ENCODE assay signal across 9 cellular contexts in the genomic region with DNA sequence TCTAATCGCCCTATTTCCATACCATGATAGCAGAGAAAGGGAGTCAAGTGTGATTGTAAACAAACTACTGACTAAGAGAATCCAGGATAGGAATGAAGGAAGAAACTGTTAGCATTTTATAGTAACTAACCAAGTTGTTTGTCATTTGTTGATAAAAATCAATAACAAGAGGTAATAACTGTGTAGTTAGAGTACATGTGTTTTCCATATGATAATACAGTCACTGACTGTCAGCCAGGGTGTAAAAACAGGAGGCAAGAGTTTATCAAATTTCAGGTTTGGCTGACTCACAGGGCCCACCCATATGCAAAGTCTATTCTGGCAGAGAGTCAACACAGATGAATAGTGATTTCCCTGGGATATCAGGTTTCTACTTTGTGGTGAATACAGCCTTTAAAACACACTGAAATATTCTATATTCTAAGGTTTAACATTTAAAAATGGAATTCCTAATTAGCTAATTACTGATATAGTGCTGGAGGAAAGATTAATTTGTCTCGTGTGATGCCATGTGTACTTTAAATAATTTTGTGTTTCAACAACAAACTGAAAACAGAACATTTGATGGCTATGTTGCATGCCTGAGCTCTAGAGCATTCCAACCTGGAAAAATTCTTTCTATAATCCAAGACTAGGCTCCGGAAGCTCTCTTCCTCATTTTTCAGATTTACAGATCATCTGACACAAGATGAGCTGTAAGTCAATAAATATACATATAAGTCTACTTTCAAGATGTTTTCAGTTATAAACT. TPM values are rescaled to one million over a fixed set of nuclear protein-coding genes. Genes with fewer than 3 reads are reported as not detected.
DNase-seq lines count a peak whose midpoint lies in the region; ATAC-seq and TF ChIP-seq lines count a peak whose summit lies in the region.
"Had no signal": no experiment of that assay in that cellular context is flagged by ENCODE, and none has a peak within 500 bp of the region (broad histone marks: within the 10 kb centered on the region; RNA-seq: fewer than 3 reads in every experiment).

No MANE protein-coding gene starts in this region.

- intact Hi-C loops in MCF 10A (cut with micrococcal nuclease) (no loop called here), breast epithelium (cut with DNase I; ENCODE audit: low total_unique reads) (no loop called here)
- intact Hi-C loops in CD4-positive, alpha-beta T cell (cut with DNase I, micrococcal nuclease) = no loop called here

- no peaks in the 10 kb centered on the region for H3K9me3 Mint-ChIP-seq in MCF 10A (ENCODE audit: unreplicated experiment)
- no peaks in the 10 kb centered on the region for H3K9me3 Mint-ChIP-seq in CD4-positive, alpha-beta T cell

- no peak overlapping the region for H3K27ac ChIP-seq in breast epithelium
- no peak overlapping the region for H3K27ac ChIP-seq in CD4-positive, alpha-beta T cell (ENCODE audit: low read depth, low read length)
- H3K27ac ChIP-seq: upper lobe of left lung had no signal

- no TSS peak for BruUV-seq in MCF 10A (replicated peaks; lab: Mats Ljungman, UMichigan)

- H3K4me3 ChIP-seq in breast epithelium = no peak overlapping the region
- H3K4me3 ChIP-seq in NT2/D1 (ENCODE audit: insufficient read length, low read depth) = no peak overlapping the region
- H3K4me3 ChIP-seq: upper lobe of left lung had no signal

- TF ChIP-seq POLR2A in breast epithelium (IDR thresholded peaks at IDR 0.05) = no peak
- no peak for TF ChIP-seq POLR2A in erythroblast (IDR thresholded peaks at IDR 0.05; ENCODE audit: low read length)

- TF ChIP-seq CTCF in MCF 10A (IDR thresholded peaks at IDR 0.05; ENCODE audit: unreplicated experiment) (no peak), breast epithelium (IDR thresholded peaks at IDR 0.05) (no peak)
- no peak for TF ChIP-seq CTCF in CD4-positive, alpha-beta T cell (IDR thresholded peaks at IDR 0.05)

- H3K4me3 Mint-ChIP-seq in MCF 10A (ENCODE audit: unreplicated experiment) = no peak overlapping the region
- no peak overlapping the region for H3K4me3 Mint-ChIP-seq in CD4-positive, alpha-beta T cell

- ATAC-seq in HG03025 (IDR thresholded peaks at IDR 0.05; ENCODE audit: low FRiP score, unreplicated experiment) (no peak), HG03045 (IDR thresholded peaks at IDR 0.05; ENCODE audit: unreplicated experiment) (no peak)
- ATAC-seq in CD4-positive, alpha-beta T cell (ENCODE audit: poor library complexity) = no peak

- H3K9ac ChIP-seq in NT2/D1 (ENCODE audit: insufficient read length, low read depth) = peak overlapping the region; percentile 8

- H3K27me3 ChIP-seq in breast epithelium (no peaks in the 10 kb centered on the region), NT2/D1 (ENCODE audit: insufficient read depth, insufficient read length) (peaks cover 5% of the 10 kb centered on the region)
- H3K27me3 ChIP-seq in CD4-positive, alpha-beta T cell (ENCODE audit: control insufficient read depth, insufficient read depth, low read length) = no peaks in the 10 kb centered on the region
- H3K27me3 ChIP-seq: upper lobe of left lung had no signal

- CTCF ChIA-PET in MCF 10A (lab: Yijun Ruan, JAX) = interaction anchor here (0.6 to 2.0 kb wide), 9 partner anchors 9 to 907 kb away, joined by 3 to 15 read pairs (median 3); no protein-coding TSS in a partner anchor
- CTCF ChIA-PET in CD4-positive, alpha-beta T cell (lab: Charles Lee) = interaction anchor here (1.4 kb wide), 1 partner anchor 603 kb away, joined by 4 read pairs; no protein-coding TSS in a partner anchor

- no peaks in the 10 kb centered on the region for H3K36me3 Mint-ChIP-seq in MCF 10A (ENCODE audit: insufficient read depth, unreplicated experiment)
- H3K36me3 Mint-ChIP-seq in CD4-positive, alpha-beta T cell (ENCODE audit: low read depth) = peaks cover 1% of the 10 kb centered on the region

- H3K27me3 Mint-ChIP-seq in MCF 10A (ENCODE audit: insufficient read depth, unreplicated experiment) = no peaks in the 10 kb centered on the region
- H3K27me3 Mint-ChIP-seq in CD4-positive, alpha-beta T cell = no peaks in the 10 kb centered on the region

- H3K4me1 Mint-ChIP-seq in MCF 10A (ENCODE audit: insufficient read depth, unreplicated experiment) = peaks cover 28% of the 10 kb centered on the region
- peaks cover 26% of the 10 kb centered on the region for H3K4me1 Mint-ChIP-seq in CD4-positive, alpha-beta T cell (ENCODE audit: low read depth)

- no peaks in the 10 kb centered on the region for H3K9me3 ChIP-seq in breast epithelium
- H3K9me3 ChIP-seq in NT2/D1 (ENCODE audit: insufficient read depth, low read length) = no peaks in the 10 kb centered on the region
- no peaks in the 10 kb centered on the region for H3K9me3 ChIP-seq in CD4-positive, alpha-beta T cell (ENCODE audit: control insufficient read depth, low read length)
- H3K9me3 ChIP-seq: upper lobe of left lung had no signal

- POLR2A ChIA-PET in MCF 10A (lab: Yijun Ruan, JAX) = interaction anchor here (0.7 to 2.8 kb wide), 16 partner anchors 8 to 730 kb away, joined by 3 to 14 read pairs (median 4); no protein-coding TSS in a partner anchor
- POLR2A ChIA-PET in CD4-positive, alpha-beta T cell (lab: Charles Lee) = interaction anchor here (0.6 to 1.1 kb wide), 3 partner anchors 8 to 17 kb away, joined by 3 to 4 read pairs (median 3); no protein-coding TSS in a partner anchor

- H3K27ac Mint-ChIP-seq in MCF 10A (ENCODE audit: low read depth, unreplicated experiment) = peak overlapping the region; percentile 22
- no peak overlapping the region for H3K27ac Mint-ChIP-seq in CD4-positive, alpha-beta T cell

- no peaks in the 10 kb centered on the region for H3K36me3 ChIP-seq in breast epithelium
- no peaks in the 10 kb centered on the region for H3K36me3 ChIP-seq in NT2/D1 (ENCODE audit: insufficient read depth, insufficient read length, low read length)
- H3K36me3 ChIP-seq: upper lobe of left lung had no signal

- no peaks in the 10 kb centered on the region for H3K4me1 ChIP-seq in breast epithelium
- H3K4me1 ChIP-seq in NT2/D1 (ENCODE audit: insufficient read depth, insufficient read length) = no peaks in the 10 kb centered on the region

- peak; percentile 90 for DNase-seq in MCF 10A (ENCODE audit: unreplicated experiment)
- no peak for DNase-seq in breast epithelium (ENCODE audit: low spot score in 2 of 2)
- no peak for DNase-seq in NT2/D1 (ENCODE audit: low read depth, low spot score)
- DNase-seq in erythroblast (lab: John Stamatoyannopoulos, UW) = peak; percentile 93 to 95
- no peak for DNase-seq in stimulated activated CD4-positive, alpha-beta T cell treated with anti-CD3 and anti-CD28 coated beads, Interleukin-15, amount 100 ng/mL, for 24 hours
- no peak for DNase-seq in CD4-positive, alpha-beta T cell
- DNase-seq: upper lobe of left lung had no signal

RNA-seq across cellular contexts. Expression of gene FOXO1, which starts 6.0 kb away (rescaled TPM):
- 37.1 and 37.7 TPM in 2 replicates for total RNA-seq in MCF 10A (2022)
- total RNA-seq in breast epithelium = 100 to 1,000 TPM in 1 of 3 donors, 10 to 100 TPM in 2; 54.1 to 163 (median 67.2) TPM
- 100 to 1,000 TPM in 1 of 2 experiments, 10 to 100 TPM in 1; 93.1 to 101 TPM for total RNA-seq in CD4-positive, alpha-beta T cell

Comparison
In these comparisons a context has a peak if more than half of its experiments do, and no peak if none do; other contexts are left out.
1. DNase-seq: peak in MCF 10A (single experiment) and erythroblast (2 of 2); none in breast epithelium (0 of 2), NT2/D1 (single experiment), stimulated activated CD4-positive, alpha-beta T cell treated with anti-CD3 and anti-CD28 coated beads, Interleukin-15, amount 100 ng/mL, for 24 hours (single experiment) and CD4-positive, alpha-beta T cell (0 of 10).